ENCODE assay signal across 2 cellular contexts in genomic region chr17:50469005-50469605, GRCh38.
TF ChIP-seq lines count a peak whose summit lies in the region.

No MANE protein-coding gene starts in this region.

TF ChIP-seq in GM23338, 12 proteins besides CTCF, POLR2A, EP300 and RAD21:
- TF ChIP-seq EZH2 (IDR thresholded peaks at IDR 0.05; ENCODE audit: low read depth, unreplicated experiment), result no peak
- TF ChIP-seq ZNF114 (CRISPR knock-in tag; IDR thresholded peaks at IDR 0.05), result no peak
- TF ChIP-seq, protein P1, sequence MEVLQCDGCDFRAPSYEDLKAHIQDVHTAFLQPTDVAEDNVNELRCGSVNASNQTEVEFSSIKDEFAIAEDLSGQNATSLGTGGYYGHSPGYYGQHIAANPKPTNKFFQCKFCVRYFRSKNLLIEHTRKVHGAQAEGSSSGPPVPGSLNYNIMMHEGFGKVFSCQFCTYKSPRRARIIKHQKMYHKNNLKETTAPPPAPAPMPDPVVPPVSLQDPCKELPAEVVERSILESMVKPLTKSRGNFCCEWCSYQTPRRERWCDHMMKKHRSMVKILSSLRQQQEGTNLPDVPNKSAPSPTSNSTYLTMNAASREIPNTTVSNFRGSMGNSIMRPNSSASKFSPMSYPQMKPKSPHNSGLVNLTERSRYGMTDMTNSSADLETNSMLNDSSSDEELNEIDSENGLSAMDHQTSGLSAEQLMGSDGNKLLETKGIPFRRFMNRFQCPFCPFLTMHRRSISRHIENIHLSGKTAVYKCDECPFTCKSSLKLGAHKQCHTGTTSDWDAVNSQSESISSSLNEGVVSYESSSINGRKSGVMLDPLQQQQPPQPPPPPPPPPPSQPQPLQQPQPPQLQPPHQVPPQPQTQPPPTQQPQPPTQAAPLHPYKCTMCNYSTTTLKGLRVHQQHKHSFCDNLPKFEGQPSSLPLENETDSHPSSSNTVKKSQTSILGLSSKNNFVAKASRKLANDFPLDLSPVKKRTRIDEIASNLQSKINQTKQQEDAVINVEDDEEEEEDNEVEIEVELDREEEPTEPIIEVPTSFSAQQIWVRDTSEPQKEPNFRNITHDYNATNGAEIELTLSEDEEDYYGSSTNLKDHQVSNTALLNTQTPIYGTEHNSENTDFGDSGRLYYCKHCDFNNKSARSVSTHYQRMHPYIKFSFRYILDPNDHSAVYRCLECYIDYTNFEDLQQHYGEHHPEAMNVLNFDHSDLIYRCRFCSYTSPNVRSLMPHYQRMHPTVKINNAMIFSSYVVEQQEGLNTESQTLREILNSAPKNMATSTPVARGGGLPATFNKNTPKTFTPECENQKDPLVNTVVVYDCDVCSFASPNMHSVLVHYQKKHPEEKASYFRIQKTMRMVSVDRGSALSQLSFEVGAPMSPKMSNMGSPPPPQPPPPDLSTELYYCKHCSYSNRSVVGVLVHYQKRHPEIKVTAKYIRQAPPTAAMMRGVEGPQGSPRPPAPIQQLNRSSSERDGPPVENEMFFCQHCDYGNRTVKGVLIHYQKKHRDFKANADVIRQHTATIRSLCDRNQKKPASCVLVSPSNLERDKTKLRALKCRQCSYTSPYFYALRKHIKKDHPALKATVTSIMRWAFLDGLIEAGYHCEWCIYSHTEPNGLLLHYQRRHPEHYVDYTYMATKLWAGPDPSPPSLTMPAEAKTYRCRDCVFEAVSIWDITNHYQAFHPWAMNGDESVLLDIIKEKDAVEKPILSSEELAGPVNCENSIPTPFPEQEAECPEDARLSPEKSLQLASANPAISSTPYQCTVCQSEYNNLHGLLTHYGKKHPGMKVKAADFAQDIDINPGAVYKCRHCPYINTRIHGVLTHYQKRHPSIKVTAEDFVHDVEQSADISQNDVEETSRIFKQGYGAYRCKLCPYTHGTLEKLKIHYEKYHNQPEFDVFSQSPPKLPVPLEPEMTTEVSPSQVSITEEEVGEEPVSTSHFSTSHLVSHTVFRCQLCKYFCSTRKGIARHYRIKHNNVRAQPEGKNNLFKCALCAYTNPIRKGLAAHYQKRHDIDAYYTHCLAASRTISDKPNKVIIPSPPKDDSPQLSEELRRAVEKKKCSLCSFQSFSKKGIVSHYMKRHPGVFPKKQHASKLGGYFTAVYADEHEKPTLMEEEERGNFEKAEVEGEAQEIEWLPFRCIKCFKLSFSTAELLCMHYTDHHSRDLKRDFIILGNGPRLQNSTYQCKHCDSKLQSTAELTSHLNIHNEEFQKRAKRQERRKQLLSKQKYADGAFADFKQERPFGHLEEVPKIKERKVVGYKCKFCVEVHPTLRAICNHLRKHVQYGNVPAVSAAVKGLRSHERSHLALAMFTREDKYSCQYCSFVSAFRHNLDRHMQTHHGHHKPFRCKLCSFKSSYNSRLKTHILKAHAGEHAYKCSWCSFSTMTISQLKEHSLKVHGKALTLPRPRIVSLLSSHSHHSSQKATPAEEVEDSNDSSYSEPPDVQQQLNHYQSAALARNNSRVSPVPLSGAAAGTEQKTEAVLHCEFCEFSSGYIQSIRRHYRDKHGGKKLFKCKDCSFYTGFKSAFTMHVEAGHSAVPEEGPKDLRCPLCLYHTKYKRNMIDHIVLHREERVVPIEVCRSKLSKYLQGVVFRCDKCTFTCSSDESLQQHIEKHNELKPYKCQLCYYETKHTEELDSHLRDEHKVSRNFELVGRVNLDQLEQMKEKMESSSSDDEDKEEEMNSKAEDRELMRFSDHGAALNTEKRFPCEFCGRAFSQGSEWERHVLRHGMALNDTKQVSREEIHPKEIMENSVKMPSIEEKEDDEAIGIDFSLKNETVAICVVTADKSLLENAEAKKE (CRISPR knock-in tag; IDR thresholded peaks at IDR 0.05), result no peak
- no peak for TF ChIP-seq NANOG (IDR thresholded peaks at IDR 0.05; ENCODE audit: borderline replicate concordance)
- TF ChIP-seq STAT1 (IDR thresholded peaks at IDR 0.05; ENCODE audit: unreplicated experiment), result no peak
- TF ChIP-seq JUNB (IDR thresholded peaks at IDR 0.05; ENCODE audit: unreplicated experiment), result no peak
- no peak for TF ChIP-seq ZNF331 (CRISPR knock-in tag; IDR thresholded peaks at IDR 0.05; ENCODE audit: low read depth)

TF ChIP-seq in K562, 482 proteins besides CTCF, POLR2A, EP300 and RAD21:
- TF ChIP-seq VEZF1 (CRISPR knock-in tag; IDR thresholded peaks at IDR 0.05) (peak; percentile 25; the same call in 1 of the 2 replicates), ZNF23 (CRISPR knock-in tag; IDR thresholded peaks at IDR 0.05) (no peak), RBBP5 (IDR thresholded peaks at IDR 0.05; ENCODE audit: borderline replicate concordance, insufficient read depth, low read length, poor library complexity, severe bottlenecking) (no peak), ETV1 (tag; conservative IDR thresholded peaks at IDR 0.05; ENCODE audit: low read depth) (no peak), SIN3B (IDR thresholded peaks at IDR 0.05; ENCODE audit: low read depth) (no peak), MCM3 (IDR thresholded peaks at IDR 0.05) (no peak), TRIM25 (IDR thresholded peaks at IDR 0.05; ENCODE audit: borderline replicate concordance) (no peak), ZC3H11A (IDR thresholded peaks at IDR 0.05; ENCODE audit: low read depth, low read length) (no peak), GABPB1 (CRISPR knock-in tag; IDR thresholded peaks at IDR 0.05) (no peak), HMGXB4 (CRISPR knock-in tag; IDR thresholded peaks at IDR 0.05) (no peak), ZNF140 (CRISPR knock-in tag; IDR thresholded peaks at IDR 0.05) (no peak)
- TF ChIP-seq, protein P2, sequence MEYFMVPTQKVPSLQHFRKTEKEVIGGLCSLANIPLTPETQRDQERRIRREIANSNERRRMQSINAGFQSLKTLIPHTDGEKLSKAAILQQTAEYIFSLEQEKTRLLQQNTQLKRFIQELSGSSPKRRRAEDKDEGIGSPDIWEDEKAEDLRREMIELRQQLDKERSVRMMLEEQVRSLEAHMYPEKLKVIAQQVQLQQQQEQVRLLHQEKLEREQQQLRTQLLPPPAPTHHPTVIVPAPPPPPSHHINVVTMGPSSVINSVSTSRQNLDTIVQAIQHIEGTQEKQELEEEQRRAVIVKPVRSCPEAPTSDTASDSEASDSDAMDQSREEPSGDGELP (CRISPR knock-in tag; IDR thresholded peaks at IDR 0.05; ENCODE audit: borderline replicate concordance), result 0 out of 2 replicates have a peak, but pooled peaks have one; percentile 14
